In the genomic region with DNA sequence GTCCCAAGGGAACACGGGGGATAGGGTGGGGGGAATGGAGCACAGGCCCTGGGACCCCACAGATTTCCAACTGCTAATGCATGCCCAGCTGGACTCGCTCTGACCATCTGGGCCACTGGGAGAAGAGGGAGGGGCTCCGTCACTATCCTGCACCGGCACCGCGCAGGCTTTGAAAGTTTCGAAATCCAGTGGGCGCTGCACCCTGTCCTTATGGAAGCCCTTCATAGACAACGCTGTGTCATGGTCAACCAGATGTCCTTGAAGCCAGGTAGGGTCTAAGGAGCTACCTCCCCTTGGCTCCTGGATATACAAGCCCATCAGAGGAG, we compare ENCODE assay signal across 16 cellular contexts. TPM values are rescaled to one million over a fixed set of nuclear protein-coding genes. Genes with fewer than 3 reads are reported as not detected.
DNase-seq lines count a peak whose midpoint lies in the region; ATAC-seq, FAIRE-seq and TF ChIP-seq lines count a peak whose summit lies in the region.
"Had no signal": no experiment of that assay in that cellular context is flagged by ENCODE, and none has a peak within 500 bp of the region (broad histone marks: within the 10 kb centered on the region; RNA-seq: fewer than 3 reads in every experiment).

No MANE protein-coding gene starts in this region.

- no peaks in the 10 kb centered on the region for H3K36me3 Mint-ChIP-seq in CD4-positive, CD25-positive, alpha-beta regulatory T cell
- H3K36me3 Mint-ChIP-seq in nephron progenitor cell (ENCODE audit: low read depth), result no peaks in the 10 kb centered on the region
- H3K36me3 Mint-ChIP-seq: CD14-positive monocyte had no signal

- TF ChIP-seq RAD21 in K562 (CRISPR knock-in tag; conservative IDR thresholded peaks at IDR 0.05 in 1 of 2, IDR thresholded peaks at IDR 0.05 in 1 of 2), result no peak

- H3K4me1 Mint-ChIP-seq in CD4-positive, CD25-positive, alpha-beta regulatory T cell, result no peaks in the 10 kb centered on the region
- peaks cover 99% of the 10 kb centered on the region for H3K4me1 Mint-ChIP-seq in nephron progenitor cell

- H3K9me3 Mint-ChIP-seq in CD4-positive, CD25-positive, alpha-beta regulatory T cell, result peaks cover 0 to 1% (median 0%) of the 10 kb centered on the region in 7 donors
- no peaks in the 10 kb centered on the region for H3K9me3 Mint-ChIP-seq in nephron progenitor cell
- H3K9me3 Mint-ChIP-seq: GM23338, H9 had no signal

- H2AFZ ChIP-seq in K562 (ENCODE audit: low read depth, low read length), result no peak overlapping the region
- H2AFZ ChIP-seq: GM23338 had no signal

- peak overlapping the region in 2 of 3 donors; percentile 20 to 40 for H3K27ac Mint-ChIP-seq in CD4-positive, CD25-positive, alpha-beta regulatory T cell
- H3K27ac Mint-ChIP-seq in nephron progenitor cell, result peak overlapping the region; percentile 92
- H3K27ac Mint-ChIP-seq: CD14-positive monocyte, H9 had no signal

- intact Hi-C loops in K562 (cut with micrococcal nuclease), result no loop called here
- intact Hi-C loops in thyroid gland (cut with DNase I), result no loop called here

- FAIRE-seq in K562 (lab: Jason Lieb, UNC), result no peak
- FAIRE-seq: A549, GM18507 had no signal

- peaks cover 2% of the 10 kb centered on the region for H3K9me1 ChIP-seq in K562 (ENCODE audit: control insufficient read depth, insufficient read depth, low read length)

- TF ChIP-seq POLR2A in K562 (conservative IDR thresholded peaks at IDR 0.05), result no peak
- TF ChIP-seq POLR2A in thyroid gland (IDR thresholded peaks at IDR 0.05), result no peak

- H3K79me2 ChIP-seq in K562 (ENCODE audit: control insufficient read depth, insufficient read depth, low read length), result no peaks in the 10 kb centered on the region

- no peak for TF ChIP-seq EP300 in K562 (IDR thresholded peaks at IDR 0.05; ENCODE audit: low read length)

- no peak for DNase-seq in CD4-positive, CD25-positive, alpha-beta regulatory T cell
- DNase-seq in K562 (ENCODE audit: extremely low read depth in 1 of 4, low spot score in 3 of 4) (no peak), nephron progenitor cell (no peak), thyroid gland (no peak), mesenteric fat pad (ENCODE audit: low spot score) (no peak)
- no peak for DNase-seq in stimulated activated naive CD4-positive, alpha-beta T cell (lab: John Stamatoyannopoulos, UW)
- DNase-seq in stimulated activated CD4-positive, alpha-beta T cell treated with anti-CD3 and anti-CD28 coated beads, Interleukin-4, amount 100 ng/mL, for 1 hour, result no peak
- DNase-seq: BE2C, GF-D8, H9 had no signal

- H3K4me3 ChIP-seq in CD4-positive, CD25-positive, alpha-beta regulatory T cell (ENCODE audit: low read depth, low read length), result no peak overlapping the region
- no peak overlapping the region for H3K4me3 ChIP-seq in K562
- H3K4me3 ChIP-seq in thyroid gland (replicated peaks in 1 of 3), result no peak overlapping the region
- H3K4me3 ChIP-seq: A549, GM23338 had no signal

- no peak for ATAC-seq in CD4-positive, CD25-positive, alpha-beta regulatory T cell (ENCODE audit: low read depth in 2 of 2)
- no peak for ATAC-seq in K562
- ATAC-seq: A549, GM23338 had no signal

- H3K4me2 ChIP-seq in K562 (ENCODE audit: insufficient read depth, low read length), result no peak overlapping the region
- H3K4me2 ChIP-seq: A549, GM23338 had no signal

- H3K27ac ChIP-seq in CD4-positive, CD25-positive, alpha-beta regulatory T cell (ENCODE audit: insufficient read depth, low read length, poor library complexity, severe bottlenecking), result no peak overlapping the region
- H3K27ac ChIP-seq in K562 (ENCODE audit: extremely low read depth, low read depth, low read length), result no peak overlapping the region
- H3K27ac ChIP-seq in thyroid gland, result peak overlapping the region in 2 of 3 donors; percentile 78 to 88
- H3K27ac ChIP-seq: A549 had no signal

- H4K20me1 ChIP-seq in K562 (replicated peaks; ENCODE audit: control insufficient read depth, insufficient read depth, low read length), result no peaks in the 10 kb centered on the region; the same call in 1 of the 2 replicates

- 34% methylated on average over 9 of the region's 9 CpGs for WGBS in K562 (ENCODE audit: insufficient coverage, low coverage, missing lambda C conversion rate)
- WGBS in thyroid gland, 2 donors, result 61 to 65% methylated on average over 3 to 9 of the region's 9 CpGs

- no peaks in the 10 kb centered on the region for H3K27me3 ChIP-seq in CD4-positive, CD25-positive, alpha-beta regulatory T cell (ENCODE audit: control insufficient read depth, insufficient read depth, low read length)
- H3K27me3 ChIP-seq in K562 (ENCODE audit: control insufficient read depth in 2 of 2, insufficient read depth in 2 of 2, low read length in 2 of 2), result peaks cover 4 to 28% of the 10 kb centered on the region in 2 experiments; a peak in 3 of 5 replicates
- no peaks in the 10 kb centered on the region for H3K27me3 ChIP-seq in thyroid gland
- H3K27me3 ChIP-seq: BE2C had no signal

- no peaks in the 10 kb centered on the region for H3K36me3 ChIP-seq in CD4-positive, CD25-positive, alpha-beta regulatory T cell (ENCODE audit: control insufficient read depth, insufficient read depth, low read length)
- H3K36me3 ChIP-seq in K562 (ENCODE audit: control insufficient read depth, insufficient read depth, low read length) (no peaks in the 10 kb centered on the region), thyroid gland (no peaks in the 10 kb centered on the region)
- H3K36me3 ChIP-seq: BE2C had no signal

- H3K9me3 ChIP-seq in CD4-positive, CD25-positive, alpha-beta regulatory T cell (ENCODE audit: control insufficient read depth in 2 of 2, low read length in 2 of 2), result no peaks in the 10 kb centered on the region
- no peaks in the 10 kb centered on the region for H3K9me3 ChIP-seq in K562 (replicated peaks; ENCODE audit: control insufficient read depth, insufficient read depth, low read depth, low read length)
- H3K9me3 ChIP-seq in thyroid gland, result no peaks in the 10 kb centered on the region
- H3K9me3 ChIP-seq: A549, BE2C had no signal

- H3K4me3 Mint-ChIP-seq in CD4-positive, CD25-positive, alpha-beta regulatory T cell, result no peak overlapping the region
- peak overlapping the region; percentile 29 for H3K4me3 Mint-ChIP-seq in nephron progenitor cell
- H3K4me3 Mint-ChIP-seq: CD14-positive monocyte, GM23338, H9 had no signal

- no TSS peak for BruUV-seq in K562 (replicated peaks; lab: Mats Ljungman, UMichigan)

- H3K4me1 ChIP-seq in CD4-positive, CD25-positive, alpha-beta regulatory T cell (ENCODE audit: control insufficient read depth, insufficient read depth, low read length, poor library complexity, severe bottlenecking), result no peaks in the 10 kb centered on the region
- H3K4me1 ChIP-seq in K562 (replicated peaks in 1 of 2; ENCODE audit: control insufficient read depth in 2 of 2, insufficient read depth in 2 of 2, low read length in 2 of 2), result peaks cover 19 to 47% of the 10 kb centered on the region in 2 experiments
- H3K4me1 ChIP-seq in thyroid gland, result peaks cover 52 to 77% of the 10 kb centered on the region in 2 donors

- no peak for TF ChIP-seq CTCF in K562 (IDR thresholded peaks at IDR 0.05 in 2 of 3, conservative IDR thresholded peaks at IDR 0.05 in 1 of 3; ENCODE audit: insufficient read depth in 2 of 3, low read depth in 1 of 3, low read length in 3 of 3)
- TF ChIP-seq CTCF in nephron progenitor cell (IDR thresholded peaks at IDR 0.05), result no peak
- no peak for TF ChIP-seq CTCF in thyroid gland (IDR thresholded peaks at IDR 0.05)

- in situ Hi-C loops in K562 (cut with MboI), result no loop called here

- peaks cover 9% of the 10 kb centered on the region for H3K27me3 Mint-ChIP-seq in CD4-positive, CD25-positive, alpha-beta regulatory T cell
- peaks cover 7% of the 10 kb centered on the region for H3K27me3 Mint-ChIP-seq in nephron progenitor cell (ENCODE audit: low read depth, poor library complexity)

- CTCF ChIA-PET in K562 (lab: Yijun Ruan, JAX; ENCODE audit: low intra/inter-chr PET ratio), result no interaction called here

- no peak overlapping the region for H3K9ac ChIP-seq in K562 (ENCODE audit: insufficient read depth in 1 of 2, low read depth in 2 of 2, low read length in 2 of 2)

- POLR2A ChIA-PET in K562 (lab: Yijun Ruan, JAX), result no interaction called here

RNA-seq across cellular contexts. Expression of a gene that starts 30.1 kb away (rescaled TPM):
- total RNA-seq in CD4-positive, CD25-positive, alpha-beta regulatory T cell, result not detected
- not detected for polyA plus RNA-seq in CD4-positive, CD25-positive, alpha-beta regulatory T cell
- not detected in 2 replicates for total RNA-seq in K562 (2011; cell fraction: chromatin; rRNA removed; ENCODE audit: low replicate concordance)
- total RNA-seq in K562 (2011; cell fraction: nucleolus; rRNA removed), result 0.17 TPM in 1 of 2 replicates, not detected in the other
- not detected in 2 replicates for total RNA-seq in K562 (2011; cell fraction: nucleoplasm; rRNA removed)
- total RNA-seq in K562 (2014; rRNA removed) (not detected in 2 replicates), K562 (2014; rRNA removed; fragmentation: Illumina TruSeq; extraction: Trizol) (not detected in 2 replicates), K562 (2015; rRNA removed; fragmentation: Illumina TruSeq; extraction: Trizol) (0.11 TPM in 1 of 2 replicates, not detected in the other), K562 (2021) (not detected in 2 replicates), thyroid gland (1 to 10 TPM in 1 of 4 donors, under 1 TPM in 3; 0.22 to 3.0 (median 0.66) TPM), mesenteric fat pad (1.2 TPM)
- polyA plus RNA-seq in K562 (2011; rRNA removed) (0.04 TPM in 1 of 2 replicates, not detected in the other), K562 (2014; fragmentation: Illumina TruSeq; extraction: Trizol) (not detected in 2 replicates), K562 (2014; fragmentation: Nextera tagmentation; extraction: Ambion mirVana) (not detected), K562 (2014; rRNA removed) (not detected in 2 replicates)
- 0.03 and 0.07 TPM in 2 replicates for polyA plus RNA-seq in K562 (2011; cell fraction: cytosol; rRNA removed)
- 0.04 and 0.07 TPM in 2 replicates for polyA plus RNA-seq in K562 (2011; cell fraction: nucleus; rRNA removed)
- polyA plus RNA-seq in K562 (2012), result 0.06 TPM in 1 of 2 replicates, not detected in the other
- not detected in 2 replicates for polyA minus RNA-seq in K562 (2011; rRNA and poly(A)+ RNA removed)
- polyA minus RNA-seq in K562 (2011; cell fraction: cytosol; rRNA and poly(A)+ RNA removed), result not detected in 2 replicates
- polyA minus RNA-seq in K562 (2011; cell fraction: nucleus; rRNA and poly(A)+ RNA removed), result 0.11 TPM in 1 of 2 replicates, not detected in the other
- total RNA-seq: HT1080 had no signal
- polyA plus RNA-seq: AG04450, CD14-positive monocyte had no signal

RNA-seq across cellular contexts. Expression of a gene that starts 42.3 kb away (rescaled TPM):
- 0.20 TPM for total RNA-seq in CD4-positive, CD25-positive, alpha-beta regulatory T cell
- not detected for polyA plus RNA-seq in CD4-positive, CD25-positive, alpha-beta regulatory T cell
- 0.12 and 0.28 TPM in 2 replicates for total RNA-seq in K562 (2011; cell fraction: chromatin; rRNA removed; ENCODE audit: low replicate concordance)
- 0.33 and 0.39 TPM in 2 replicates for total RNA-seq in K562 (2011; cell fraction: nucleolus; rRNA removed)
- total RNA-seq in K562 (2011; cell fraction: nucleoplasm; rRNA removed), result 0.44 and 0.53 TPM in 2 replicates
- total RNA-seq in K562 (2014; rRNA removed) (0.20 and 0.27 TPM in 2 replicates), K562 (2014; rRNA removed; fragmentation: Illumina TruSeq; extraction: Trizol) (0.11 and 0.13 TPM in 2 replicates), K562 (2015; rRNA removed; fragmentation: Illumina TruSeq; extraction: Trizol) (0.11 and 0.15 TPM in 2 replicates), K562 (2021) (0.47 and 0.51 TPM in 2 replicates), thyroid gland (10 to 100 TPM in 2 of 4 donors, 1 to 10 TPM in 2; 5.2 to 12.6 (median 8.8) TPM), mesenteric fat pad (2.4 TPM)
- polyA plus RNA-seq in K562 (2011; rRNA removed) (0.11 and 0.20 TPM in 2 replicates), K562 (2014; fragmentation: Illumina TruSeq; extraction: Trizol) (0.21 TPM in 2 replicates), K562 (2014; fragmentation: Nextera tagmentation; extraction: Ambion mirVana) (under 1 TPM in 1 of 2 experiments, not detected in 1; 0.01 TPM), K562 (2014; rRNA removed) (0.13 and 0.28 TPM in 2 replicates)
- 0.15 and 0.24 TPM in 2 replicates for polyA plus RNA-seq in K562 (2011; cell fraction: cytosol; rRNA removed)
- polyA plus RNA-seq in K562 (2011; cell fraction: nucleus; rRNA removed), result 0.17 and 0.21 TPM in 2 replicates
- polyA plus RNA-seq in K562 (2012), result 0.21 and 0.33 TPM in 2 replicates
- 0.06 and 0.35 TPM in 2 replicates for polyA minus RNA-seq in K562 (2011; rRNA and poly(A)+ RNA removed)
- polyA minus RNA-seq in K562 (2011; cell fraction: cytosol; rRNA and poly(A)+ RNA removed), result not detected in 2 replicates
- 0.27 TPM in 1 of 2 replicates, not detected in the other for polyA minus RNA-seq in K562 (2011; cell fraction: nucleus; rRNA and poly(A)+ RNA removed)
- polyA plus RNA-seq: CD14-positive monocyte had no signal

Comparison
In these comparisons a context has a peak if more than half of its experiments do, and no peak if none do; other contexts are left out.
1. H3K27ac ChIP-seq: peak in thyroid gland (2 of 3); none in CD4-positive, CD25-positive, alpha-beta regulatory T cell (single experiment) and K562 (single experiment).